ENCODE assay signal across 1 cellular context in genomic region chrX:119763175-119763574, GRCh38.
TF ChIP-seq lines count a peak whose summit lies in the region.

No MANE protein-coding gene starts in this region.

TF ChIP-seq in K562, 482 proteins besides CTCF, POLR2A, EP300 and RAD21 (continued from another document):
- 0 out of 2 replicates have a peak, but pooled peaks have one; percentile 10 for TF ChIP-seq IRF9 (tag; IDR thresholded peaks at IDR 0.05)
- TF ChIP-seq PRMT5 (CRISPR knock-in tag; IDR thresholded peaks at IDR 0.05), result no peak
- no peak for TF ChIP-seq ZNF699 (CRISPR knock-in tag; IDR thresholded peaks at IDR 0.05; ENCODE audit: insufficient replicate concordance)
- no peak for TF ChIP-seq FOXM1 (IDR thresholded peaks at IDR 0.05; ENCODE audit: low read depth)
- TF ChIP-seq FOXM1 (CRISPR knock-in tag; IDR thresholded peaks at IDR 0.05; ENCODE audit: low read depth), result no peak
- peak; percentile 81 for TF ChIP-seq ATF3 (IDR thresholded peaks at IDR 0.05)
- TF ChIP-seq ATF3 (CRISPR knock-in tag; conservative IDR thresholded peaks at IDR 0.05), result no peak
- TF ChIP-seq CEBPB (tag; IDR thresholded peaks at IDR 0.05), result peak; percentile 53
- TF ChIP-seq ZBTB49 (CRISPR knock-in tag; IDR thresholded peaks at IDR 0.05; ENCODE audit: borderline replicate concordance), result no peak
- TF ChIP-seq CEBPG (CRISPR knock-in tag; IDR thresholded peaks at IDR 0.05), result peak; percentile 50; the same call in 1 of the 2 replicates
- TF ChIP-seq CEBPG (tag; conservative IDR thresholded peaks at IDR 0.05 in 1 of 2, IDR thresholded peaks at IDR 0.05 in 1 of 2), result peak; percentile 16 to 48; a peak in 3 of 4 replicates
- no peak for TF ChIP-seq FUS (optimal IDR thresholded peaks at IDR 0.05; ENCODE audit: low read depth, low read length)
- no peak for TF ChIP-seq ZMIZ1 (IDR thresholded peaks at IDR 0.05; ENCODE audit: low read depth in 2 of 2, low read length in 2 of 2)
